32 cellular contexts compared by ENCODE assay signal in genomic region chr17:5973410-5973809, GRCh38.
"Had no signal": no experiment of that assay in that cellular context is flagged by ENCODE, and none has a peak within 500 bp of the region (broad histone marks: within the 10 kb centered on the region; RNA-seq: fewer than 3 reads in every experiment).

No MANE protein-coding gene starts in this region.

- H3K4me3 ChIP-seq: ovary, psoas muscle, skin epidermis, smooth muscle cell, spleen, suprapubic skin, testis, tibial artery, transverse colon, upper lobe of right lung, uterus had no signal

- H3K27ac ChIP-seq: ovary, parathyroid adenoma, psoas muscle, skin epidermis, spleen, suprapubic skin, testis, tibial artery, transverse colon, upper lobe of right lung, uterus had no signal

- H2AFZ ChIP-seq: parathyroid adenoma had no signal

- H3K9ac ChIP-seq: parathyroid adenoma had no signal

- H3K27me3 ChIP-seq: ovary, suprapubic skin, testis, upper lobe of right lung, uterus had no signal

- H3K36me3 ChIP-seq: ovary, spleen, suprapubic skin, tibial artery, transverse colon, upper lobe of right lung, uterus had no signal

- H3K9me3 ChIP-seq: ovary, psoas muscle, testis, transverse colon, upper lobe of right lung, uterus had no signal

- DNase-seq: naive thymus-derived CD8-positive, alpha-beta T cell; nephron progenitor cell; occipital lobe; ovary; posterior cingulate gyrus; psoas muscle; right cardiac atrium; spleen; stimulated activated CD4-positive, alpha-beta T cell treated with anti-CD3 and anti-CD28 coated beads, Interleukin-12 subunit alpha, Interleukin-12 subunit beta, amount 100 ng/mL, for 4 hours; stimulated activated CD4-positive, alpha-beta T cell treated with anti-CD3 and anti-CD28 coated beads, Interleukin-1b, Interleukin-23, amount 100 ng/mL, for 48 hours; stimulated activated CD4-positive, alpha-beta T cell treated with anti-CD3 and anti-CD28 coated beads, Interleukin-4, amount 100 ng/mL, for 1 hour; stimulated activated CD4-positive, alpha-beta T cell treated with anti-CD3 and anti-CD28 coated beads, Interleukin-4, amount 100 ng/mL, for 4 hours; stimulated activated CD8-positive, alpha-beta memory T cell treated with anti-CD3 and anti-CD28 coated beads, Interleukin-4, amount 100 ng/mL, for 48 hours; stimulated activated naive CD4-positive, alpha-beta T cell; stimulated activated naive CD8-positive, alpha-beta T cell treated with anti-CD3 and anti-CD28 coated beads, Interleukin-15, amount 100 ng/mL, for 72 hours; stimulated activated naive CD8-positive, alpha-beta T cell treated with anti-CD3 and anti-CD28 coated beads, Interleukin-15, Interleukin-2, amounts not matched to agents 100 U/mL and 50 U/mL, for 24 hours; substantia nigra; testis; tibial artery; transverse colon; upper lobe of right lung; uterus had no signal

- H3K4me3 Mint-ChIP-seq: naive thymus-derived CD8-positive, alpha-beta T cell; natural killer cell treated with Interleukin-12 subunit alpha and Interleukin-12 subunit beta and Interleukin-15 and Interleukin-18, amount 100 ng/mL, for 72 hours; nephron progenitor cell; neural crest cell; stimulated activated memory B cell treated with anti-CD40 and anti-IgM and Interleukin-4, amounts not matched to agents 10 μg/mL and 1 μg/mL and 100 μg/mL, for 72 hours; stimulated activated naive CD8-positive, alpha-beta T cell treated with anti-CD3 and anti-CD28 coated beads, Interleukin-15, amount 100 ng/mL, for 72 hours; type B pancreatic cell had no signal

- H3K4me2 ChIP-seq: smooth muscle cell had no signal

- H3K36me3 Mint-ChIP-seq: natural killer cell treated with Interleukin-12 subunit alpha and Interleukin-12 subunit beta and Interleukin-15 and Interleukin-18, amount 100 ng/mL, for 72 hours; stimulated activated memory B cell treated with anti-CD40 and anti-IgM and Interleukin-4, amounts not matched to agents 10 μg/mL and 1 μg/mL and 100 μg/mL, for 72 hours; type B pancreatic cell had no signal

- H3K4me1 Mint-ChIP-seq: naive thymus-derived CD8-positive, alpha-beta T cell; neural crest cell; stimulated activated memory B cell treated with anti-CD40 and anti-IgM and Interleukin-4, amounts not matched to agents 10 μg/mL and 1 μg/mL and 100 μg/mL, for 72 hours; stimulated activated naive CD8-positive, alpha-beta T cell treated with anti-CD3 and anti-CD28 coated beads, Interleukin-15, amount 100 ng/mL, for 72 hours had no signal

- ATAC-seq: naive thymus-derived CD8-positive, alpha-beta T cell; natural killer cell treated with Interleukin-12 subunit alpha and Interleukin-12 subunit beta and Interleukin-15 and Interleukin-18, amount 100 ng/mL, for 72 hours; psoas muscle; right cardiac atrium; sciatic nerve; stimulated activated memory B cell treated with anti-CD40 and anti-IgM and Interleukin-4, amounts not matched to agents 10 μg/mL and 1 μg/mL and 100 μg/mL, for 72 hours; stimulated activated naive CD8-positive, alpha-beta T cell treated with anti-CD3 and anti-CD28 coated beads, Interleukin-15, amount 100 ng/mL, for 72 hours; stimulated activated naive CD8-positive, alpha-beta T cell treated with anti-CD3 and anti-CD28 coated beads, Interleukin-15, Interleukin-2, amounts not matched to agents 100 U/mL and 50 U/mL, for 24 hours; upper lobe of right lung had no signal

- H3K79me2 ChIP-seq: parathyroid adenoma had no signal

- H3K4me1 ChIP-seq: parathyroid adenoma, psoas muscle, spleen, suprapubic skin, testis, tibial artery, transverse colon, upper lobe of right lung, uterus had no signal

- H3K27ac Mint-ChIP-seq: naive thymus-derived CD8-positive, alpha-beta T cell; natural killer cell treated with Interleukin-12 subunit alpha and Interleukin-12 subunit beta and Interleukin-15 and Interleukin-18, amount 100 ng/mL, for 72 hours; nephron progenitor cell; progenitor cell of endocrine pancreas; stimulated activated memory B cell treated with anti-CD40 and anti-IgM and Interleukin-4, amounts not matched to agents 10 μg/mL and 1 μg/mL and 100 μg/mL, for 72 hours; stimulated activated naive CD8-positive, alpha-beta T cell treated with anti-CD3 and anti-CD28 coated beads, Interleukin-15, amount 100 ng/mL, for 72 hours; type B pancreatic cell had no signal
